ENCODE assay signal across 25 cellular contexts in genomic region chr17:62722625-62723024, GRCh38.
DNase-seq lines count a peak whose midpoint lies in the region; ATAC-seq, FAIRE-seq and TF ChIP-seq lines count a peak whose summit lies in the region.
"Had no signal": no experiment of that assay in that cellular context is flagged by ENCODE, and none has a peak within 500 bp of the region (broad histone marks: within the 10 kb centered on the region; RNA-seq: fewer than 3 reads in every experiment).

No MANE protein-coding gene starts in this region.

- H3K36me3 ChIP-seq in HepG2 (replicated peaks in 1 of 2; ENCODE audit: control insufficient read depth in 1 of 2, insufficient read depth in 2 of 2, low read length in 2 of 2) (no peaks in the 10 kb centered on the region), right lobe of liver (no peaks in the 10 kb centered on the region)
- H3K36me3 ChIP-seq: MG63, SJSA1 had no signal

- no peaks in the 10 kb centered on the region for H3K27me3 Mint-ChIP-seq in mesothelial cell of epicardium (ENCODE audit: low read depth)

- 2% methylated on average over 1 of the region's 1 CpG for WGBS in HepG2 (ENCODE audit: low lambda C conversion rate)
- WGBS in right lobe of liver (ENCODE audit: insufficient coverage, low coverage, low lambda C conversion rate, missing lambda C conversion rate), result 24% methylated on average over 1 of the region's 1 CpG

- peak; percentile 19 for DNase-seq in HepG2 (ENCODE audit: low spot score)
- no peak for DNase-seq in right lobe of liver
- peak; percentile 22 for DNase-seq in fibroblast of peridontal ligament (ENCODE audit: extremely low read depth)
- no peak for DNase-seq in mesothelial cell of epicardium (ENCODE audit: low spot score in 2 of 2, unreplicated experiment in 2 of 2)
- no peak for DNase-seq in NAMALWA (ENCODE audit: low spot score)
- DNase-seq: Calu3, DMS153, DND-41, H7, KBM-7, MG63, NCI-H1694, NCI-H2029 treated with DMSO at 0.1 percent for 48 hours, NCI-H2227 treated with DMSO at 0.1 percent for 48 hours, NCI-H526 treated with DMSO at 0.1 percent for 48 hours, Right ventricle myocardium superior, RPMI8226 had no signal

- ATAC-seq in HepG2, result no peak
- ATAC-seq in right lobe of liver, result no peak
- ATAC-seq in HG03439 (IDR thresholded peaks at IDR 0.05; ENCODE audit: unreplicated experiment), result no peak
- ATAC-seq in HG02610 (IDR thresholded peaks at IDR 0.05; ENCODE audit: unreplicated experiment), result no peak

- no peak overlapping the region for H3K4me3 ChIP-seq in HepG2 (replicated peaks in 1 of 3; ENCODE audit: insufficient read depth in 1 of 3, low read depth in 2 of 3, low read length in 3 of 3)
- no peak overlapping the region for H3K4me3 ChIP-seq in right lobe of liver
- H3K4me3 ChIP-seq: MG63, SJSA1 had no signal

- H3K27me3 ChIP-seq in HepG2 (ENCODE audit: control insufficient read depth in 1 of 2, insufficient read depth in 2 of 2, low read length in 2 of 2) (peaks cover under 1 to 37% of the 10 kb centered on the region in 2 experiments; a peak in 3 of 5 replicates), right lobe of liver (no peaks in the 10 kb centered on the region)
- H3K27me3 ChIP-seq: MG63, SJSA1 had no signal

- no peak for TF ChIP-seq EP300 in HepG2 (IDR thresholded peaks at IDR 0.05; ENCODE audit: low read depth in 2 of 2, low read length in 2 of 2)
- TF ChIP-seq EP300 in HepG2 (CRISPR knock-in tag; IDR thresholded peaks at IDR 0.05; ENCODE audit: borderline replicate concordance), result no peak

- no peak for TF ChIP-seq RAD21 in HepG2 (CRISPR knock-in tag; IDR thresholded peaks at IDR 0.05)

- TF ChIP-seq CTCF in HepG2 (CRISPR knock-in tag; IDR thresholded peaks at IDR 0.05) (no peak), right lobe of liver (IDR thresholded peaks at IDR 0.05) (no peak), mesothelial cell of epicardium (IDR thresholded peaks at IDR 0.05; ENCODE audit: unreplicated experiment) (no peak)

- peaks cover 11% of the 10 kb centered on the region for H3K9me3 Mint-ChIP-seq in mesothelial cell of epicardium

- no peak overlapping the region for H3K9ac ChIP-seq in HepG2 (ENCODE audit: insufficient read depth, low read depth, low read length)

- H3K4me1 ChIP-seq in HepG2 (ENCODE audit: insufficient read depth, low read length) (0 out of 2 replicates have a peak, but pooled peaks cover 6% of the 10 kb centered on the region), right lobe of liver (no peaks in the 10 kb centered on the region)

- in situ Hi-C loops in HepG2 (cut with HindIII; ENCODE audit: extremely low pct_ligation_motif_present, low pct_unique_long_range_greater_than_20kb), result no loop called here

- intact Hi-C loops in HepG2 (cut with micrococcal nuclease; ENCODE audit: unreplicated experiment) (no loop called here), right lobe of liver (cut with DNase I) (no loop called here)

- H3K27ac Mint-ChIP-seq in mesothelial cell of epicardium, result peak overlapping the region; percentile 64
- H3K27ac Mint-ChIP-seq: B cell had no signal

- CTCF ChIA-PET in HepG2 (lab: Yijun Ruan, JAX; ENCODE audit: low intra/inter-chr PET ratio, low total read pairs), result no interaction called here

- H3K79me2 ChIP-seq in HepG2 (ENCODE audit: insufficient read depth, low read length), result no peaks in the 10 kb centered on the region

- H3K36me3 Mint-ChIP-seq in mesothelial cell of epicardium, result peaks cover 9% of the 10 kb centered on the region

- H3K9me3 ChIP-seq in HepG2 (ENCODE audit: low read length) (no peaks in the 10 kb centered on the region), right lobe of liver (no peaks in the 10 kb centered on the region)
- H3K9me3 ChIP-seq: MG63, SJSA1 had no signal

- BruUV-seq in HepG2 (replicated peaks; lab: Mats Ljungman, UMichigan), result no TSS peak

- TF ChIP-seq POLR2A in HepG2 (IDR thresholded peaks at IDR 0.05; ENCODE audit: insufficient read depth in 1 of 2, low read depth in 2 of 2, low read length in 2 of 2), result no peak
- TF ChIP-seq POLR2A in right lobe of liver (IDR thresholded peaks at IDR 0.05), result no peak

- FAIRE-seq in HepG2 (lab: Jason Lieb, UNC), result no peak
- FAIRE-seq: GM12892, GM19239 had no signal

- H3K27ac ChIP-seq in HepG2 (ENCODE audit: extremely low read length, insufficient read depth, low read length) (no peak overlapping the region), right lobe of liver (no peak overlapping the region)
- H3K27ac ChIP-seq: 22Rv1, C4-2B, SJSA1 had no signal

- H3K4me2 ChIP-seq in HepG2 (ENCODE audit: low read depth, low read length), result no peak overlapping the region

- peaks cover 51% of the 10 kb centered on the region for H3K4me1 Mint-ChIP-seq in mesothelial cell of epicardium

- no peak overlapping the region for H2AFZ ChIP-seq in HepG2 (ENCODE audit: low read length)

- H3K4me3 Mint-ChIP-seq in mesothelial cell of epicardium, result no peak overlapping the region
- H3K4me3 Mint-ChIP-seq: B cell had no signal

- no peaks in the 10 kb centered on the region for H4K20me1 ChIP-seq in HepG2 (ENCODE audit: insufficient read depth, low read length)

- POLR2A ChIA-PET in HepG2 (lab: Yijun Ruan, JAX), result no interaction called here

TF ChIP-seq in HepG2, 621 proteins besides CTCF, POLR2A, EP300 and RAD21:
- TF ChIP-seq TCF7 (IDR thresholded peaks at IDR 0.05; ENCODE audit: low read depth) (0 out of 2 replicates have a peak, but pooled peaks have one; percentile 20), HOMEZ (CRISPR knock-in tag; IDR thresholded peaks at IDR 0.05; ENCODE audit: low read depth) (no peak), UBTF (CRISPR knock-in tag; IDR thresholded peaks at IDR 0.05) (no peak), ZMAT5 (CRISPR knock-in tag; IDR thresholded peaks at IDR 0.05; ENCODE audit: borderline replicate concordance, low read depth) (no peak), PAWR (CRISPR knock-in tag; IDR thresholded peaks at IDR 0.05; ENCODE audit: borderline replicate concordance) (no peak), ARID5B (CRISPR knock-in tag; IDR thresholded peaks at IDR 0.05) (no peak), ZNF737 (CRISPR knock-in tag; IDR thresholded peaks at IDR 0.05; ENCODE audit: borderline replicate concordance) (no peak)

Comparison
In these comparisons a context has a peak if more than half of its experiments do, and no peak if none do; other contexts are left out.
1. DNase-seq: peak in HepG2 (single experiment) and fibroblast of peridontal ligament (single experiment); none in right lobe of liver (0 of 3), mesothelial cell of epicardium (0 of 2) and NAMALWA (single experiment).